Comparison of ENCODE assay signal across 8 cellular contexts in the genomic region with DNA sequence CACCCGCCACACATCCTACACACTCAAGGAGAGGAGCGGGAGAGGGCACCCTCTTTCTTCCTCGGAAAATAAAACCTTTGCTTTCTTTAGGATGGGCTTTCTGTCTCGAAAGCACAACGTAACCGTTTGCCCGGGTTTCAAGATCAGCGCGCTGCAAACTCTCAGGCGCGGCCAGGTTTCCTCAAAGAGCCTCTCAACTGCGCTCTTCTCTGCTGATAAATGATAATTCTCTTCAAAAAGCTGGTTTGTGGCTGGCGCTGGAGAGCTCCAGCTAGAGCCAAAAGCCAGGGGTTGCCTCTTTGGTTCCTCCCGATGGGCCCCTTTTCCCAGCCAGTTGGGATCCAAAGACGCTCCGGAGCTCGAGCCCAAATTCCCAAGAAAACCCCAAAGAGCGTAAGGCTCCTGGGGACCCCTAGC. TPM values are rescaled to one million over a fixed set of nuclear protein-coding genes. Genes with fewer than 3 reads are reported as not detected.
DNase-seq lines count a peak whose midpoint lies in the region; ATAC-seq and TF ChIP-seq lines count a peak whose summit lies in the region.

No MANE protein-coding gene starts in this region.

- no peaks in the 10 kb centered on the region for H3K36me3 ChIP-seq in lung (ENCODE audit: control insufficient read depth in 2 of 2, insufficient read depth in 2 of 2, low read length in 2 of 2)
- no peaks in the 10 kb centered on the region for H3K36me3 ChIP-seq in uterus

- H3K4me1 Mint-ChIP-seq in MCF 10A (ENCODE audit: insufficient read depth, unreplicated experiment), result peaks cover 8% of the 10 kb centered on the region

- peaks cover 0 to 3% of the 10 kb centered on the region in 2 donors for H3K4me1 ChIP-seq in lung (ENCODE audit: control insufficient read depth in 2 of 2, insufficient read depth in 2 of 2, low read length in 2 of 2)
- H3K4me1 ChIP-seq in uterus, result no peaks in the 10 kb centered on the region

- TF ChIP-seq CTCF in AG04450 (IDR thresholded peaks at IDR 0.05; ENCODE audit: low read depth, low read length), result no peak
- TF ChIP-seq CTCF in LNCaP clone FGC (IDR thresholded peaks at IDR 0.05; ENCODE audit: control insufficient read depth, extremely low read depth, insufficient read depth), result no peak
- TF ChIP-seq CTCF in MCF 10A (IDR thresholded peaks at IDR 0.05; ENCODE audit: unreplicated experiment), result no peak
- no peak for TF ChIP-seq CTCF in lung (IDR thresholded peaks at IDR 0.05; ENCODE audit: control extremely low read depth, extremely low read depth)
- TF ChIP-seq CTCF in uterus (IDR thresholded peaks at IDR 0.05), result no peak
- no peak for TF ChIP-seq CTCF in GM13976 (IDR thresholded peaks at IDR 0.05; ENCODE audit: borderline replicate concordance, control extremely low read depth, extremely low read depth, insufficient read depth, missing control alignments)

- 2% methylated on average over 18 of the region's 18 CpGs for WGBS in lung, 2 donors

- peak overlapping the region; percentile 75 for H3K4me3 Mint-ChIP-seq in MCF 10A (ENCODE audit: unreplicated experiment)

- in situ Hi-C loops in GM13976 (cut with MboI; ENCODE audit: low sequenced_read_pairs, unreplicated experiment), result loop anchor here (25.0 kb wide), 1 partner anchor 581 kb away; no protein-coding TSS in a partner anchor

- H3K27ac Mint-ChIP-seq in MCF 10A (ENCODE audit: low read depth, unreplicated experiment), result peak overlapping the region; percentile 43

- CTCF ChIA-PET in AG04450 (lab: Charles Lee) (interaction anchor here (0.6 to 5.8 kb wide), 22 partner anchors 9 to 590 kb away, joined by 3 to 65 read pairs (median 3); no protein-coding TSS in a partner anchor), MCF 10A (lab: Yijun Ruan, JAX) (interaction anchor here (0.5 to 20.6 kb wide), 45 partner anchors 8 to 1767 kb away, joined by 3 to 357 read pairs (median 4); partner anchors contain the start of gene HAO1)

- no peaks in the 10 kb centered on the region for H3K9me3 ChIP-seq in AG04450 (ENCODE audit: control insufficient read depth, insufficient read depth, low read length)
- H3K9me3 ChIP-seq in lung (ENCODE audit: control insufficient read depth in 2 of 2, insufficient read depth in 1 of 2, low read length in 1 of 2), result no peaks in the 10 kb centered on the region
- H3K9me3 ChIP-seq in uterus, result no peaks in the 10 kb centered on the region

- DNase-seq in AG04450 (ENCODE audit: low read depth, low spot score) (no peak), LNCaP clone FGC (ENCODE audit: low read depth) (no peak), MCF 10A (ENCODE audit: unreplicated experiment) (no peak), lung (ENCODE audit: low spot score) (no peak), uterus (no peak), NCI-H2171 treated with DMSO at 0.1 percent for 48 hours (lab: John Stamatoyannopoulos, UW) (no peak), GM13976 (ENCODE audit: low spot score) (no peak)

- ATAC-seq in GM19397 (IDR thresholded peaks at IDR 0.05; ENCODE audit: unreplicated experiment), result peak; percentile 11
- ATAC-seq in lung (ENCODE audit: insufficient read depth, low FRiP score), result peak; percentile 13

- no peaks in the 10 kb centered on the region for H3K36me3 Mint-ChIP-seq in MCF 10A (ENCODE audit: insufficient read depth, unreplicated experiment)

- H3K27ac ChIP-seq in AG04450 (ENCODE audit: low read depth, low read length), result peak overlapping the region; percentile 58
- H3K27ac ChIP-seq in lung (ENCODE audit: low read depth in 1 of 2, low read length in 1 of 2), result peak overlapping the region in 1 of 2 donors; percentile 0
- H3K27ac ChIP-seq in uterus, result peak overlapping the region; percentile 85 to 87

- H3K9me3 Mint-ChIP-seq in MCF 10A (ENCODE audit: unreplicated experiment), result no peaks in the 10 kb centered on the region

- intact Hi-C loops in MCF 10A (cut with micrococcal nuclease) (loop anchor here (1.0 to 5.0 kb wide), 6 partner anchors 88 to 590 kb away; no protein-coding TSS in a partner anchor), uterus (cut with DNase I; ENCODE audit: low total_unique reads) (no loop called here)

- H3K4me3 ChIP-seq in AG04450 (ENCODE audit: low read depth, low read length) (peak overlapping the region; percentile 75), LNCaP clone FGC (ENCODE audit: low read depth, low read length) (peak overlapping the region; percentile 45), lung (no peak overlapping the region), uterus (peak overlapping the region; percentile 44 to 74)

- POLR2A ChIA-PET in AG04450 (lab: Yijun Ruan, JAX) (interaction anchor here (0.7 to 0.8 kb wide), 2 partner anchors 195 to 590 kb away, joined by 3 to 4 read pairs; no protein-coding TSS in a partner anchor), MCF 10A (lab: Yijun Ruan, JAX) (interaction anchor here (0.9 to 1.0 kb wide), 2 partner anchors 257 to 591 kb away, joined by 3 read pairs; no protein-coding TSS in a partner anchor)

- TF ChIP-seq POLR2A in uterus (IDR thresholded peaks at IDR 0.05), result no peak

- BruUV-seq in MCF 10A (replicated peaks; lab: Mats Ljungman, UMichigan), result no TSS peak

- H3K27me3 Mint-ChIP-seq in MCF 10A (ENCODE audit: insufficient read depth, unreplicated experiment), result peaks cover 13% of the 10 kb centered on the region

- no peaks in the 10 kb centered on the region for H3K27me3 ChIP-seq in AG04450 (ENCODE audit: control insufficient read depth, insufficient read depth, low read length)
- H3K27me3 ChIP-seq in lung (ENCODE audit: control insufficient read depth, insufficient read depth), result no peaks in the 10 kb centered on the region
- no peaks in the 10 kb centered on the region for H3K27me3 ChIP-seq in uterus

RNA-seq across cellular contexts. Expression of gene PLCB1, which starts 0.5 kb away (rescaled TPM):
- 12.3 and 16.4 TPM in 2 replicates for polyA plus RNA-seq in AG04450 (2011; rRNA removed)
- 23.4 and 35.0 TPM in 2 replicates for polyA minus RNA-seq in AG04450 (2011; rRNA and poly(A)+ RNA removed)
- total RNA-seq in MCF 10A (2022), result 5.9 and 8.2 TPM in 2 replicates
- 10 to 100 TPM in 1 of 2 donors, 1 to 10 TPM in 1; 9.0 to 43.8 TPM for total RNA-seq in lung
- polyA plus RNA-seq in lung, result 1 to 10 TPM; 1.6 to 3.2 TPM
- 100 to 1,000 TPM in 1 of 4 donors, 10 to 100 TPM in 3; 13.5 to 110 (median 30.4) TPM for total RNA-seq in uterus
